8 cellular contexts compared by ENCODE assay signal in genomic region chr2:152454391-152454790, GRCh38.
"Had no signal": no experiment of that assay in that cellular context is flagged by ENCODE, and none has a peak within 500 bp of the region (broad histone marks: within the 10 kb centered on the region; RNA-seq: fewer than 3 reads in every experiment).

No MANE protein-coding gene starts in this region.

- H3K4me3 ChIP-seq: esophagus muscularis mucosa had no signal

- H3K36me3 ChIP-seq: esophagus muscularis mucosa had no signal

- DNase-seq: activated CD4-positive, alpha-beta T cell treated with anti-CD3 and anti-CD28 coated beads, Interleukin-2, amount 10 ng/mL, durations not matched to agents 7 days and 5 days; activated naive CD8-positive, alpha-beta T cell treated with anti-CD3 and anti-CD28 coated beads for 36 hours; hypothalamus; kidney glomerular epithelial cell; stimulated activated CD4-positive, alpha-beta T cell treated with anti-CD3 and anti-CD28 coated beads, Interleukin-2, amount 100 ng/mL, for 48 hours; trophoblast cell had no signal

- H3K4me1 ChIP-seq: esophagus muscularis mucosa had no signal

- H3K27me3 ChIP-seq: esophagus muscularis mucosa had no signal

- H3K9me3 ChIP-seq: esophagus muscularis mucosa had no signal

- H3K27ac ChIP-seq: esophagus muscularis mucosa, parathyroid adenoma had no signal

- H3K9ac ChIP-seq: parathyroid adenoma had no signal
